ENCODE assay signal across 13 cellular contexts in genomic region chr18:21264651-21265050, GRCh38. TPM values are rescaled to one million over a fixed set of nuclear protein-coding genes. Genes with fewer than 3 reads are reported as not detected.
DNase-seq lines count a peak whose midpoint lies in the region; ATAC-seq and TF ChIP-seq lines count a peak whose summit lies in the region.
"Had no signal": no experiment of that assay in that cellular context is flagged by ENCODE, and none has a peak within 500 bp of the region (broad histone marks: within the 10 kb centered on the region; RNA-seq: fewer than 3 reads in every experiment).

No MANE protein-coding gene starts in this region.

- intact Hi-C loops in adrenal gland (cut with DNase I), result no loop called here

- no peaks in the 10 kb centered on the region for H3K36me3 ChIP-seq in adrenal gland (replicated peaks in 1 of 2)
- H3K36me3 ChIP-seq: lower lobe of right lung had no signal

- TF ChIP-seq CTCF in cardiac fibroblast (IDR thresholded peaks at IDR 0.05; ENCODE audit: low read depth, low read length), result no peak
- TF ChIP-seq CTCF in adrenal gland (IDR thresholded peaks at IDR 0.05), result no peak

- DNase-seq in NCI-H82 (lab: John Stamatoyannopoulos, UW) (peak; percentile 58), NCI-H82 treated with DMSO at 0.1 percent for 48 hours (lab: John Stamatoyannopoulos, UW; ENCODE audit: unreplicated experiment) (no peak), cardiac fibroblast (ENCODE audit: low read depth in 2 of 2) (peak; percentile 52 to 60), left kidney (ENCODE audit: low read depth, low spot score) (peak; percentile 66), superior temporal gyrus (ENCODE audit: extremely low spot score) (peak; percentile 39), adrenal gland (no peak)
- no peak for DNase-seq in activated naive CD4-positive, alpha-beta T cell treated with Interleukin-2 at 50 U/mL for 16 hours
- DNase-seq: central memory CD4-positive, alpha-beta T cell; DND-41; foreskin melanocyte; lower lobe of right lung; NCI-H345 had no signal

- ATAC-seq in HG03521 (IDR thresholded peaks at IDR 0.05; ENCODE audit: unreplicated experiment), result no peak
- ATAC-seq: lower lobe of right lung had no signal

- no peaks in the 10 kb centered on the region for H3K27me3 ChIP-seq in adrenal gland

- TF ChIP-seq POLR2A in adrenal gland (IDR thresholded peaks at IDR 0.05), result no peak

- H3K4me3 ChIP-seq in cardiac fibroblast (replicated peaks in 1 of 2; ENCODE audit: low read depth in 2 of 2, low read length in 2 of 2), result no peak overlapping the region
- no peak overlapping the region for H3K4me3 ChIP-seq in adrenal gland
- H3K4me3 ChIP-seq: lower lobe of right lung had no signal

- H3K9me3 ChIP-seq in adrenal gland (replicated peaks in 1 of 3), result no peaks in the 10 kb centered on the region
- H3K9me3 ChIP-seq: lower lobe of right lung had no signal

- no peaks in the 10 kb centered on the region for H3K4me1 ChIP-seq in adrenal gland (replicated peaks in 1 of 2)
- H3K4me1 ChIP-seq: lower lobe of right lung had no signal

- 21 to 55% (median 29%) methylated on average over 2 of the region's 2 CpGs for WGBS in adrenal gland, 4 donors

- H3K27ac ChIP-seq in adrenal gland, result no peak overlapping the region
- H3K27ac ChIP-seq: lower lobe of right lung had no signal

RNA-seq across cellular contexts. Expression of gene GREB1L, which starts 22.6 kb away (rescaled TPM):
- total RNA-seq in adrenal gland, result 1 to 10 TPM in 5 of 8 donors, under 1 TPM in 3; 0.39 to 4.9 (median 1.1) TPM
- 1 to 10 TPM in 2 of 3 donors, under 1 TPM in 1; 0.61 to 1.6 (median 1.5) TPM for polyA plus RNA-seq in adrenal gland

Comparison
In these comparisons a context has a peak if more than half of its experiments do, and no peak if none do; other contexts are left out.
1. DNase-seq: peak in NCI-H82 (single experiment), cardiac fibroblast (2 of 2), left kidney (single experiment) and superior temporal gyrus (single experiment); none in NCI-H82 treated with DMSO at 0.1 percent for 48 hours (single experiment), adrenal gland (0 of 7) and activated naive CD4-positive, alpha-beta T cell treated with Interleukin-2 at 50 U/mL for 16 hours (single experiment).